1 cellular context compared by ENCODE assay signal in genomic region chr6:27809939-27810767, GRCh38.
TF ChIP-seq lines count a peak whose summit lies in the region.

No MANE protein-coding gene starts in this region.

TF ChIP-seq in HepG2, 621 proteins besides CTCF, POLR2A, EP300 and RAD21 (continued from another document and continues in another):
- TF ChIP-seq ZBTB39 (CRISPR knock-in tag; IDR thresholded peaks at IDR 0.05): no peak
- peak; percentile 84; the same call in 1 of the 2 replicates for TF ChIP-seq POLR2AphosphoS2 (IDR thresholded peaks at IDR 0.05; ENCODE audit: low read depth, low read length)
- TF ChIP-seq ZNF383 (CRISPR knock-in tag; IDR thresholded peaks at IDR 0.05; ENCODE audit: borderline replicate concordance): peak; percentile 60; the same call in 1 of the 2 replicates
- no peak for TF ChIP-seq SIX1 (CRISPR knock-in tag; IDR thresholded peaks at IDR 0.05; ENCODE audit: borderline replicate concordance)
- peak; percentile 59 for TF ChIP-seq ZNF143 (CRISPR knock-in tag; IDR thresholded peaks at IDR 0.05)
- peak; percentile 84; the same call in 1 of the 2 replicates for TF ChIP-seq ZNF142 (CRISPR knock-in tag; IDR thresholded peaks at IDR 0.05)
- peak; percentile 96; the same call in 1 of the 2 replicates for TF ChIP-seq ZNF33B (CRISPR knock-in tag; IDR thresholded peaks at IDR 0.05)
- TF ChIP-seq BCLAF1 (IDR thresholded peaks at IDR 0.05): no peak
- TF ChIP-seq XRCC5 (optimal IDR thresholded peaks at IDR 0.05; ENCODE audit: low read length): peak; percentile 81
- TF ChIP-seq ZNF205 (CRISPR knock-in tag; IDR thresholded peaks at IDR 0.05): peak; percentile 76; the same call in 1 of the 2 replicates
- TF ChIP-seq NFIB (CRISPR knock-in tag; IDR thresholded peaks at IDR 0.05; ENCODE audit: borderline replicate concordance): no peak
- TF ChIP-seq ZBTB25 (CRISPR knock-in tag; IDR thresholded peaks at IDR 0.05): peak; percentile 48; the same call in 1 of the 2 replicates
- TF ChIP-seq ZIK1 (CRISPR knock-in tag; IDR thresholded peaks at IDR 0.05; ENCODE audit: borderline replicate concordance, low read depth): peak; percentile 96
- TF ChIP-seq KDM6A (CRISPR knock-in tag; IDR thresholded peaks at IDR 0.05; ENCODE audit: low read depth): no peak
- no peak for TF ChIP-seq TRIM24 (CRISPR knock-in tag; IDR thresholded peaks at IDR 0.05)
- TF ChIP-seq ZNF232 (CRISPR knock-in tag; IDR thresholded peaks at IDR 0.05; ENCODE audit: borderline replicate concordance): peak; percentile 89; the same call in 1 of the 2 replicates
- TF ChIP-seq PLSCR1 (CRISPR knock-in tag; IDR thresholded peaks at IDR 0.05; ENCODE audit: borderline replicate concordance): peak; percentile 28; the same call in 1 of the 2 replicates
- no peak for TF ChIP-seq CREB1 (IDR thresholded peaks at IDR 0.05)
- TF ChIP-seq CREB1 (CRISPR knock-in tag; IDR thresholded peaks at IDR 0.05): 0 out of 2 replicates have a peak, but pooled peaks have one; percentile 19
- TF ChIP-seq NR2C2 (CRISPR knock-in tag; IDR thresholded peaks at IDR 0.05; ENCODE audit: borderline replicate concordance): no peak
- TF ChIP-seq ZNF678 (CRISPR knock-in tag; IDR thresholded peaks at IDR 0.05): peak; percentile 91
- TF ChIP-seq E2F1 (CRISPR knock-in tag; IDR thresholded peaks at IDR 0.05): peak; percentile 73
- TF ChIP-seq REPIN1 (CRISPR knock-in tag; IDR thresholded peaks at IDR 0.05; ENCODE audit: borderline replicate concordance, low read depth): peak; percentile 98
- no peak for TF ChIP-seq E2F2 (CRISPR knock-in tag; IDR thresholded peaks at IDR 0.05; ENCODE audit: borderline replicate concordance)
- TF ChIP-seq ZFP62 (CRISPR knock-in tag; IDR thresholded peaks at IDR 0.05): no peak
- TF ChIP-seq NFKB2 (CRISPR knock-in tag; IDR thresholded peaks at IDR 0.05; ENCODE audit: borderline replicate concordance): peak; percentile 96; the same call in 1 of the 2 replicates
- TF ChIP-seq, protein P1, sequence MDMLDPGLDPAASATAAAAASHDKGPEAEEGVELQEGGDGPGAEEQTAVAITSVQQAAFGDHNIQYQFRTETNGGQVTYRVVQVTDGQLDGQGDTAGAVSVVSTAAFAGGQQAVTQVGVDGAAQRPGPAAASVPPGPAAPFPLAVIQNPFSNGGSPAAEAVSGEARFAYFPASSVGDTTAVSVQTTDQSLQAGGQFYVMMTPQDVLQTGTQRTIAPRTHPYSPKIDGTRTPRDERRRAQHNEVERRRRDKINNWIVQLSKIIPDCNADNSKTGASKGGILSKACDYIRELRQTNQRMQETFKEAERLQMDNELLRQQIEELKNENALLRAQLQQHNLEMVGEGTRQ (IDR thresholded peaks at IDR 0.05; ENCODE audit: low read depth, low read length): no peak
- TF ChIP-seq, protein P1 (CRISPR knock-in tag; IDR thresholded peaks at IDR 0.05; ENCODE audit: borderline replicate concordance): 0 out of 2 replicates have a peak, but pooled peaks have one; percentile 45
- TF ChIP-seq KAT8 (CRISPR knock-in tag; IDR thresholded peaks at IDR 0.05): peak; percentile 78
- no peak; the same call in 1 of the 2 replicates for TF ChIP-seq KLF6 (CRISPR knock-in tag; IDR thresholded peaks at IDR 0.05)
- TF ChIP-seq JUNB (CRISPR knock-in tag; IDR thresholded peaks at IDR 0.05; ENCODE audit: borderline replicate concordance): no peak
- TF ChIP-seq GLMP (CRISPR knock-in tag; IDR thresholded peaks at IDR 0.05; ENCODE audit: borderline replicate concordance): no peak
- peak; percentile 62; the same call in 1 of the 2 replicates for TF ChIP-seq AKAP8 (CRISPR knock-in tag; IDR thresholded peaks at IDR 0.05)
- TF ChIP-seq EEA1 (CRISPR knock-in tag; IDR thresholded peaks at IDR 0.05; ENCODE audit: borderline replicate concordance): peak; percentile 84; the same call in 1 of the 2 replicates
- TF ChIP-seq NFE2 (CRISPR knock-in tag; IDR thresholded peaks at IDR 0.05): no peak
- TF ChIP-seq CBX2 (IDR thresholded peaks at IDR 0.05; ENCODE audit: low read depth, low read length): no peak
- peak; percentile 37; the same call in 1 of the 2 replicates for TF ChIP-seq CBX2 (CRISPR knock-in tag; IDR thresholded peaks at IDR 0.05; ENCODE audit: low read depth)
- TF ChIP-seq ZNF761 (CRISPR knock-in tag; conservative IDR thresholded peaks at IDR 0.05): peak; percentile 83; the same call in 1 of the 2 replicates
- TF ChIP-seq MZF1 (CRISPR knock-in tag; IDR thresholded peaks at IDR 0.05; ENCODE audit: borderline replicate concordance): 0 out of 2 replicates have a peak, but pooled peaks have one; percentile 75
- TF ChIP-seq, protein P2, sequence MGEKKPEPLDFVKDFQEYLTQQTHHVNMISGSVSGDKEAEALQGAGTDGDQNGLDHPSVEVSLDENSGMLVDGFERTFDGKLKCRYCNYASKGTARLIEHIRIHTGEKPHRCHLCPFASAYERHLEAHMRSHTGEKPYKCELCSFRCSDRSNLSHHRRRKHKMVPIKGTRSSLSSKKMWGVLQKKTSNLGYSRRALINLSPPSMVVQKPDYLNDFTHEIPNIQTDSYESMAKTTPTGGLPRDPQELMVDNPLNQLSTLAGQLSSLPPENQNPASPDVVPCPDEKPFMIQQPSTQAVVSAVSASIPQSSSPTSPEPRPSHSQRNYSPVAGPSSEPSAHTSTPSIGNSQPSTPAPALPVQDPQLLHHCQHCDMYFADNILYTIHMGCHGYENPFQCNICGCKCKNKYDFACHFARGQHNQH (CRISPR knock-in tag; IDR thresholded peaks at IDR 0.05): peak; percentile 96
- no peak for TF ChIP-seq ZNF20 (CRISPR knock-in tag; IDR thresholded peaks at IDR 0.05)
- TF ChIP-seq ZNF543 (CRISPR knock-in tag; IDR thresholded peaks at IDR 0.05): peak; percentile 91
